ENCODE assay signal across 34 cellular contexts in genomic region chr11:110580571-110580970, GRCh38.
"Had no signal": no experiment of that assay in that cellular context is flagged by ENCODE, and none has a peak within 500 bp of the region (broad histone marks: within the 10 kb centered on the region; RNA-seq: fewer than 3 reads in every experiment).

No MANE protein-coding gene starts in this region.

- H3K36me3 ChIP-seq: MG63 had no signal

- H3K9me3 ChIP-seq: MG63 had no signal

- DNase-seq: Karpas-422, Kasumi-1, KG1, MG63, MM.1S, MV-4-11, NCI-H1048, NCI-H1092, NCI-H1092 treated with DMSO at 0.1 percent for 48 hours, NCI-H1105, NCI-H1105 treated with DMSO at 0.1 percent for 48 hours, NCI-H1417, NCI-H1417 treated with DMSO at 0.1 percent for 48 hours, NCI-H1436, NCI-H1436 treated with DMSO at 0.1 percent for 48 hours, NCI-H146, NCI-H1694, NCI-H1694 treated with DMSO at 0.1 percent for 48 hours, NCI-H187, NCI-H187 treated with DMSO at 0.1 percent for 48 hours, NCI-H1930, NCI-H2029, NCI-H2029 treated with DMSO at 0.1 percent for 48 hours, NCI-H2081, NCI-H2081 treated with DMSO at 0.1 percent for 48 hours, NCI-H2107, NCI-H2171, NCI-H2171 treated with DMSO at 0.1 percent for 48 hours, NCI-H2227 treated with DMSO at 0.1 percent for 48 hours, NCI-H226, NCI-H345, NCI-H446, NCI-H446 treated with DMSO at 0.1 percent for 48 hours had no signal

- H3K27me3 ChIP-seq: MG63 had no signal

- H3K4me2 ChIP-seq: KMS-11 had no signal

- H3K4me3 ChIP-seq: MG63 had no signal

- H3K27ac ChIP-seq: KMS-11 had no signal

- H3K9ac ChIP-seq: KMS-11 had no signal
